In the genomic region with DNA sequence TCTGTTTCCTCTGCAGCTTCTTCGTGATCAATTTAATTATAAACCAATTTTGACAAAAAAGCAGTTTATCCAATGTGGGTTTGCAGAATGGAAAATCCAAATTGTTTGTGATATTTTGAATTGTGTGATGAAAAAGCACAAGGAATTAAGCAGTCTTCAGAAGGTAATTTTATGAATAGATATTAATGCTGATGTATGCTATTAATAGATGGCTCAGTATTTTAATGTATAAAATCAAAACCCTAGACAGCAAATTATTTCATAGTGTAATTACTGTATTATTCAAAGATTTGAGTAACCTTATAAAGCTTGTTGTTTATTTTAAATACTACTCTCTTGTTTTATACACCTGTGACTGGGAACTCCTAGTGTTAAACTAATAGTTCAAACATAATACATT, we compare ENCODE assay signal across 29 cellular contexts.
"Had no signal": no experiment of that assay in that cellular context is flagged by ENCODE, and none has a peak within 500 bp of the region (broad histone marks: within the 10 kb centered on the region; RNA-seq: fewer than 3 reads in every experiment).

No MANE protein-coding gene starts in this region.

- H3K36me3 ChIP-seq: ovary, uterus had no signal

- DNase-seq: naive thymus-derived CD4-positive, alpha-beta T cell; natural killer cell; occipital lobe; ovary; posterior cingulate gyrus; psoas muscle; right cardiac atrium; stimulated activated CD4-positive, alpha-beta T cell treated with anti-CD3 and anti-CD28 coated beads, Interleukin-15, amount 100 ng/mL, for 24 hours; stimulated activated CD4-positive, alpha-beta T cell treated with anti-CD3 and anti-CD28 coated beads, Interleukin-2, amount 100 ng/mL, for 24 hours; stimulated activated CD4-positive, alpha-beta T cell treated with anti-CD3 and anti-CD28 coated beads, Interleukin-2, amount 100 ng/mL, for 48 hours; stimulated activated CD4-positive, alpha-beta T cell treated with anti-CD3 and anti-CD28 coated beads, Interleukin-4, amount 100 ng/mL, for 24 hours; stimulated activated naive CD4-positive, alpha-beta T cell; stimulated activated naive CD8-positive, alpha-beta T cell treated with anti-CD3 and anti-CD28 coated beads, Interleukin-15, amount 100 ng/mL, for 72 hours; stimulated activated naive CD8-positive, alpha-beta T cell treated with anti-CD3 and anti-CD28 coated beads, Interleukin-15, Interleukin-2, amounts not matched to agents 100 U/mL and 50 U/mL, for 24 hours; substantia nigra; testis; tibial artery; transverse colon; upper lobe of right lung; uterus had no signal

- H3K27me3 ChIP-seq: neural progenitor cell, suprapubic skin, testis, tibial artery, transverse colon, upper lobe of right lung, uterus had no signal

- H3K4me1 Mint-ChIP-seq: natural killer cell; nephron; neural progenitor cell; stimulated activated memory B cell treated with anti-CD40 and anti-IgM and Interleukin-4, amounts not matched to agents 10 μg/mL and 1 μg/mL and 100 μg/mL, for 72 hours had no signal

- H3K4me3 ChIP-seq: neural progenitor cell, ovary, psoas muscle, skin epidermis, suprapubic skin, testis, tibial artery, transverse colon, upper lobe of right lung, uterus had no signal

- H3K4me3 Mint-ChIP-seq: naive thymus-derived CD4-positive, alpha-beta T cell; natural killer cell; nephron; neural progenitor cell; stimulated activated memory B cell treated with anti-CD40 and anti-IgM and Interleukin-4, amounts not matched to agents 10 μg/mL and 1 μg/mL and 100 μg/mL, for 72 hours; stimulated activated naive CD8-positive, alpha-beta T cell treated with anti-CD3 and anti-CD28 coated beads, Interleukin-15, amount 100 ng/mL, for 72 hours; type B pancreatic cell had no signal

- H3K27ac ChIP-seq: neural progenitor cell, ovary, parathyroid adenoma, psoas muscle, skin epidermis, suprapubic skin, testis, tibial artery, transverse colon, upper lobe of right lung, uterus had no signal

- H3K9me3 ChIP-seq: ovary, psoas muscle, suprapubic skin, testis, tibial artery, transverse colon, upper lobe of right lung, uterus had no signal

- H3K4me1 ChIP-seq: neural progenitor cell, parathyroid adenoma, psoas muscle, suprapubic skin, testis, tibial artery, transverse colon, upper lobe of right lung, uterus had no signal

- H3K4me2 ChIP-seq: neural progenitor cell had no signal

- ATAC-seq: naive thymus-derived CD4-positive, alpha-beta T cell; natural killer cell; psoas muscle; right cardiac atrium; sciatic nerve; stimulated activated memory B cell treated with anti-CD40 and anti-IgM and Interleukin-4, amounts not matched to agents 10 μg/mL and 1 μg/mL and 100 μg/mL, for 72 hours; stimulated activated naive CD8-positive, alpha-beta T cell treated with anti-CD3 and anti-CD28 coated beads, Interleukin-15, amount 100 ng/mL, for 72 hours; stimulated activated naive CD8-positive, alpha-beta T cell treated with anti-CD3 and anti-CD28 coated beads, Interleukin-15, Interleukin-2, amounts not matched to agents 100 U/mL and 50 U/mL, for 24 hours; upper lobe of right lung had no signal

- H3K9ac ChIP-seq: neural progenitor cell, parathyroid adenoma had no signal

- H3K27ac Mint-ChIP-seq: naive thymus-derived CD4-positive, alpha-beta T cell; natural killer cell; nephron; neural progenitor cell; progenitor cell of endocrine pancreas; stimulated activated memory B cell treated with anti-CD40 and anti-IgM and Interleukin-4, amounts not matched to agents 10 μg/mL and 1 μg/mL and 100 μg/mL, for 72 hours; stimulated activated naive CD8-positive, alpha-beta T cell treated with anti-CD3 and anti-CD28 coated beads, Interleukin-15, amount 100 ng/mL, for 72 hours; type B pancreatic cell had no signal

- H3K9me3 Mint-ChIP-seq: naive thymus-derived CD4-positive, alpha-beta T cell; natural killer cell; nephron; neural progenitor cell; stimulated activated memory B cell treated with anti-CD40 and anti-IgM and Interleukin-4, amounts not matched to agents 10 μg/mL and 1 μg/mL and 100 μg/mL, for 72 hours; stimulated activated naive CD8-positive, alpha-beta T cell treated with anti-CD3 and anti-CD28 coated beads, Interleukin-15, amount 100 ng/mL, for 72 hours; type B pancreatic cell had no signal

- H2AFZ ChIP-seq: neural progenitor cell, parathyroid adenoma had no signal
